1 cellular context compared by ENCODE assay signal in the genomic region with DNA sequence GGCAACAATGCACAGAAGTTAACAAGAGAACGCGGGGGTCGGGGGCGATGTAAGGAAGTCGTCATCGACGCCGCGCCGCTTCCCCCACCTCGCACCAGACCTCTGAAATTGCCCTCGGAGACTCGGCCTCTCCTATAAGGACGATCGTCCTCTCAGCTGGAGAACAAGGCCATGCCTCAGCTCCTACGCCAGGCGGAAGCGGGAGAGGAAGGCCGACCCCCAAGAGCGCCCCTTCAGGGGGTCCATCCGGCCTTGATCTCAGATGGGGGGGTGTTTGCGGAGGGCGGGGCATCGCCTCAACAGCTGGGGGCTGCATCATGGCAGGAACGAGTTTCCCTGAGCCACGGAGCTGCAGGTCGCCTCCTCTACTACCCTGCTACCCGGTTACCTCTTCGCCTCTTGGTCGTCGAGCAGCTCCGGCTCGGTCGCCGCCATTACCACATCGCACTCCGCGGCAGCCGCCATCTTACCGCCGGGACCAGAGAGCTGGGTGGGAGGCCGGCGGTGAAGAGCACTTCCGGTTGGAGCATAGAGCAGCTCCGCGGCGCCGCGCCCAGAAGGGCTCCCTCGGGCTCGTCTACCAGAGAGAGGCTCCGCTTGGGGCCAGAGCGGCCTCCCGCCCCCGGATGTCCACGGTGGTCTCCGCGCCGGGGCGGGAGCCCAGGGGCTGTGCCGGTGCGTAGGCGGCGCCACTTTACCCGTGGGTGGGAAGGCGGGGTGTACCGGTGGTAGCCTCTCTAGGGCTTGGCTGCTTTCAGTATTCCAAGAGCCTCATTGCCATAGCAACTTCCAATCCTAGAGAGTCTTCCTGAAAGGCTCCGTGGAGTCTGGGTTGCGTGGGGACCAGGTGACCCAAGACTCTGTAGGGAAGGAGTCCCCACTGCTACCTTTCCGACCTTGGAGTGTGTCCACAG.
TF ChIP-seq lines count a peak whose summit lies in the region.

A gene with protein sequence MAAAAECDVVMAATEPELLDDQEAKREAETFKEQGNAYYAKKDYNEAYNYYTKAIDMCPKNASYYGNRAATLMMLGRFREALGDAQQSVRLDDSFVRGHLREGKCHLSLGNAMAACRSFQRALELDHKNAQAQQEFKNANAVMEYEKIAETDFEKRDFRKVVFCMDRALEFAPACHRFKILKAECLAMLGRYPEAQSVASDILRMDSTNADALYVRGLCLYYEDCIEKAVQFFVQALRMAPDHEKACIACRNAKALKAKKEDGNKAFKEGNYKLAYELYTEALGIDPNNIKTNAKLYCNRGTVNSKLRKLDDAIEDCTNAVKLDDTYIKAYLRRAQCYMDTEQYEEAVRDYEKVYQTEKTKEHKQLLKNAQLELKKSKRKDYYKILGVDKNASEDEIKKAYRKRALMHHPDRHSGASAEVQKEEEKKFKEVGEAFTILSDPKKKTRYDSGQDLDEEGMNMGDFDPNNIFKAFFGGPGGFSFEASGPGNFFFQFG (minus strand): TSS at position 488 of the 914 bp plus-strand sequence. CDS start 23 bp downstream, at position 465.

TF ChIP-seq in SK-N-SH treated with all-trans-retinoic acid at 6 μM for 48 hours, 23 proteins besides CTCF, POLR2A, EP300 and RAD21 (continued from another document):
- TF ChIP-seq, protein P1, sequence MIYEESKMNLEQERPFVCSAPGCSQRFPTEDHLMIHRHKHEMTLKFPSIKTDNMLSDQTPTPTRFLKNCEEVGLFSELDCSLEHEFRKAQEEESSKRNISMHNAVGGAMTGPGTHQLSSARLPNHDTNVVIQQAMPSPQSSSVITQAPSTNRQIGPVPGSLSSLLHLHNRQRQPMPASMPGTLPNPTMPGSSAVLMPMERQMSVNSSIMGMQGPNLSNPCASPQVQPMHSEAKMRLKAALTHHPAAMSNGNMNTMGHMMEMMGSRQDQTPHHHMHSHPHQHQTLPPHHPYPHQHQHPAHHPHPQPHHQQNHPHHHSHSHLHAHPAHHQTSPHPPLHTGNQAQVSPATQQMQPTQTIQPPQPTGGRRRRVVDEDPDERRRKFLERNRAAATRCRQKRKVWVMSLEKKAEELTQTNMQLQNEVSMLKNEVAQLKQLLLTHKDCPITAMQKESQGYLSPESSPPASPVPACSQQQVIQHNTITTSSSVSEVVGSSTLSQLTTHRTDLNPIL (CRISPR knock-in tag; IDR thresholded peaks at IDR 0.05; ENCODE audit: low read depth), result no peak
TF ChIP-seq in SK-N-SH treated with all-trans-retinoic acid at 6 μM for 48 hours: peak in this region for 0.
